ENCODE assay signal across 8 cellular contexts in the genomic region with DNA sequence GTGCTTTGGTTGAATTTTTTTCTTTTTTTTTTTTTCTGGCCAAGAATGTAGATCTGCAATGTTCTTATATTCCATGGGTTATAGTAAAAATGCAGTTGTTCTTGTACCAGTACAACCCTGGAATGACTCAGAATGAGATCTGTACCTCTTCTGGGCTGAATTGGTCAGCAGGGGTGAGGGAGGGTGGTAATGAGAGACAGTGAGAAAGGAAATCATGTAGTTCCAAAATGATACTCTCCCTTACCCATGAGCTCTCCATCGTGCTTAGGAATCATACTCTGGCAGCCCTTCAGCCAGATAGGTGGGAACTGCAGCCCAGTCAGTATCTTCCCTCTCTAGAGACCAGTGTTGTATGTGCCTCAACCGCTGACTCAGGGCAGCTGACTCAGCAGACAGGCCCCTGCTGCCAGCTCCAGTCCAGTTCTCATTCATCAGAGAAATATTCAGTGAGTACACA. TPM values are rescaled to one million over a fixed set of nuclear protein-coding genes. Genes with fewer than 3 reads are reported as not detected.
A peak's percentile ranks its signal among the peaks of the same experiment; 100 is the strongest.
DNase-seq lines count a peak whose midpoint lies in the region; ATAC-seq and TF ChIP-seq lines count a peak whose summit lies in the region.

No MANE protein-coding gene starts in this region.

- intact Hi-C loops in sciatic nerve (cut with DNase I), result no loop called here

- H3K9ac ChIP-seq in SK-N-SH, result peak overlapping the region; percentile 26; the same call in 1 of the 2 replicates

- H3K9me2 ChIP-seq in SK-N-SH, result no peaks in the 10 kb centered on the region

- H3F3A ChIP-seq in SK-N-SH (replicated peaks; ENCODE audit: insufficient read depth), result peaks cover 34% of the 10 kb centered on the region

- no peaks in the 10 kb centered on the region for H3K36me3 ChIP-seq in SK-N-SH (replicated peaks in 1 of 2; ENCODE audit: control insufficient read depth in 1 of 2, insufficient read depth in 2 of 2, low read length in 1 of 2)

- H3K27ac ChIP-seq in SK-N-SH (ENCODE audit: low read depth in 2 of 2, low read length in 1 of 2), result peak overlapping the region in 1 of 2 experiments; percentile 99; a peak in 2 of 4 replicates

- no peak overlapping the region for H2AFZ ChIP-seq in SK-N-SH (ENCODE audit: low read depth)

- POLR2A ChIA-PET in SK-N-SH (lab: Yijun Ruan, JAX), result no interaction called here

- CTCF ChIA-PET in SK-N-SH (lab: Yijun Ruan, JAX), result interaction anchor here (1.0 to 2.7 kb wide), 3 partner anchors 14 to 73 kb away, joined by 3 to 17 read pairs (median 9); no protein-coding TSS in a partner anchor

- no peaks in the 10 kb centered on the region for H4K20me1 ChIP-seq in SK-N-SH (ENCODE audit: insufficient read depth)

- H3K4me2 ChIP-seq in SK-N-SH, result peak overlapping the region; percentile 43

- TF ChIP-seq CTCF in SK-N-SH (IDR thresholded peaks at IDR 0.05) (no peak), fibroblast of the aortic adventitia (IDR thresholded peaks at IDR 0.05; ENCODE audit: insufficient read depth, low read length) (no peak)

- 0% methylated on average over 1 of the region's 2 CpGs for WGBS in SK-N-SH (ENCODE audit: low lambda C conversion rate)

- peak; percentile 92 for DNase-seq in GM04504 (ENCODE audit: low read depth)
- DNase-seq in SK-N-SH, result no peak
- DNase-seq in fibroblast of the aortic adventitia (ENCODE audit: low read depth), result peak; percentile 98
- DNase-seq in sciatic nerve (ENCODE audit: low spot score), result peak; percentile 65
- DNase-seq in NCI-H1417 treated with DMSO at 0.1 percent for 48 hours (lab: John Stamatoyannopoulos, UW), result no peak
- DNase-seq in NCI-H1092 (lab: John Stamatoyannopoulos, UW), result no peak
- no peak for DNase-seq in activated CD4-positive, CD25-positive, alpha-beta regulatory T cell (lab: John Stamatoyannopoulos, UW)

- no peaks in the 10 kb centered on the region for H3K27me3 ChIP-seq in SK-N-SH (ENCODE audit: insufficient read depth)

- H3K4me3 ChIP-seq in SK-N-SH (ENCODE audit: low read depth in 2 of 2, low read length in 1 of 2) (peak overlapping the region in 1 of 2 experiments; percentile 2; a peak in 1 of 4 replicates), fibroblast of the aortic adventitia (ENCODE audit: low read depth, low read length) (no peak overlapping the region)

- peaks cover 25% of the 10 kb centered on the region for H3K79me2 ChIP-seq in SK-N-SH (ENCODE audit: insufficient read depth)

- no peak for TF ChIP-seq RAD21 in SK-N-SH (IDR thresholded peaks at IDR 0.05; ENCODE audit: low read length)

- peak in 1 of 2 experiments; percentile 50; a peak in 1 of 4 replicates for TF ChIP-seq EP300 in SK-N-SH (IDR thresholded peaks at IDR 0.05; ENCODE audit: borderline replicate concordance in 1 of 2, low read depth in 1 of 2, low read length in 1 of 2)

- ATAC-seq in sciatic nerve (peak; percentile 17), GM19455 (IDR thresholded peaks at IDR 0.05; ENCODE audit: unreplicated experiment) (no peak)

- no peaks in the 10 kb centered on the region for H3K9me3 ChIP-seq in SK-N-SH

- peaks cover 9 to 18% of the 10 kb centered on the region in 2 experiments; a peak in 2 of 4 replicates for H3K4me1 ChIP-seq in SK-N-SH (ENCODE audit: control insufficient read depth in 1 of 2, insufficient read depth in 2 of 2, low read depth in 1 of 2, low read length in 1 of 2)

TF ChIP-seq in SK-N-SH, 30 proteins besides CTCF, POLR2A, EP300 and RAD21:
- no peak for TF ChIP-seq TAF1 (IDR thresholded peaks at IDR 0.05; ENCODE audit: borderline replicate concordance, low read depth, low read length)
- TF ChIP-seq JUND (IDR thresholded peaks at IDR 0.05), result peak; percentile 79
- TF ChIP-seq RCOR1 (IDR thresholded peaks at IDR 0.05; ENCODE audit: low read length), result no peak
- TF ChIP-seq, protein P1, sequence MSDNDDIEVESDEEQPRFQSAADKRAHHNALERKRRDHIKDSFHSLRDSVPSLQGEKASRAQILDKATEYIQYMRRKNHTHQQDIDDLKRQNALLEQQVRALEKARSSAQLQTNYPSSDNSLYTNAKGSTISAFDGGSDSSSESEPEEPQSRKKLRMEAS (IDR thresholded peaks at IDR 0.05; ENCODE audit: low read depth), result peak; percentile 38; the same call in 1 of the 2 replicates
- TF ChIP-seq, protein P2, sequence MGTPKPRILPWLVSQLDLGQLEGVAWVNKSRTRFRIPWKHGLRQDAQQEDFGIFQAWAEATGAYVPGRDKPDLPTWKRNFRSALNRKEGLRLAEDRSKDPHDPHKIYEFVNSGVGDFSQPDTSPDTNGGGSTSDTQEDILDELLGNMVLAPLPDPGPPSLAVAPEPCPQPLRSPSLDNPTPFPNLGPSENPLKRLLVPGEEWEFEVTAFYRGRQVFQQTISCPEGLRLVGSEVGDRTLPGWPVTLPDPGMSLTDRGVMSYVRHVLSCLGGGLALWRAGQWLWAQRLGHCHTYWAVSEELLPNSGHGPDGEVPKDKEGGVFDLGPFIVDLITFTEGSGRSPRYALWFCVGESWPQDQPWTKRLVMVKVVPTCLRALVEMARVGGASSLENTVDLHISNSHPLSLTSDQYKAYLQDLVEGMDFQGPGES (IDR thresholded peaks at IDR 0.05; ENCODE audit: low read depth, low read length), result no peak
- TF ChIP-seq GABPA (IDR thresholded peaks at IDR 0.05; ENCODE audit: low read depth), result no peak
- TF ChIP-seq EZH2phosphoT487 (IDR thresholded peaks at IDR 0.05; ENCODE audit: borderline replicate concordance, low read depth), result no peak
- no peak for TF ChIP-seq YY1 (IDR thresholded peaks at IDR 0.05; ENCODE audit: low read depth)
- TF ChIP-seq, protein P3, sequence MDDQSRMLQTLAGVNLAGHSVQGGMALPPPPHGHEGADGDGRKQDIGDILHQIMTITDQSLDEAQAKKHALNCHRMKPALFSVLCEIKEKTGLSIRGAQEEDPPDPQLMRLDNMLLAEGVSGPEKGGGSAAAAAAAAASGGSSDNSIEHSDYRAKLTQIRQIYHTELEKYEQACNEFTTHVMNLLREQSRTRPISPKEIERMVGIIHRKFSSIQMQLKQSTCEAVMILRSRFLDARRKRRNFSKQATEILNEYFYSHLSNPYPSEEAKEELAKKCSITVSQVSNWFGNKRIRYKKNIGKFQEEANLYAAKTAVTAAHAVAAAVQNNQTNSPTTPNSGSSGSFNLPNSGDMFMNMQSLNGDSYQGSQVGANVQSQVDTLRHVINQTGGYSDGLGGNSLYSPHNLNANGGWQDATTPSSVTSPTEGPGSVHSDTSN (IDR thresholded peaks at IDR 0.05), result peak; percentile 87
- TF ChIP-seq CHD2 (IDR thresholded peaks at IDR 0.05; ENCODE audit: low read length, partially characterized antibody), result no peak
- TF ChIP-seq FOXM1 (IDR thresholded peaks at IDR 0.05; ENCODE audit: low read depth), result no peak
- TF ChIP-seq, protein P4, sequence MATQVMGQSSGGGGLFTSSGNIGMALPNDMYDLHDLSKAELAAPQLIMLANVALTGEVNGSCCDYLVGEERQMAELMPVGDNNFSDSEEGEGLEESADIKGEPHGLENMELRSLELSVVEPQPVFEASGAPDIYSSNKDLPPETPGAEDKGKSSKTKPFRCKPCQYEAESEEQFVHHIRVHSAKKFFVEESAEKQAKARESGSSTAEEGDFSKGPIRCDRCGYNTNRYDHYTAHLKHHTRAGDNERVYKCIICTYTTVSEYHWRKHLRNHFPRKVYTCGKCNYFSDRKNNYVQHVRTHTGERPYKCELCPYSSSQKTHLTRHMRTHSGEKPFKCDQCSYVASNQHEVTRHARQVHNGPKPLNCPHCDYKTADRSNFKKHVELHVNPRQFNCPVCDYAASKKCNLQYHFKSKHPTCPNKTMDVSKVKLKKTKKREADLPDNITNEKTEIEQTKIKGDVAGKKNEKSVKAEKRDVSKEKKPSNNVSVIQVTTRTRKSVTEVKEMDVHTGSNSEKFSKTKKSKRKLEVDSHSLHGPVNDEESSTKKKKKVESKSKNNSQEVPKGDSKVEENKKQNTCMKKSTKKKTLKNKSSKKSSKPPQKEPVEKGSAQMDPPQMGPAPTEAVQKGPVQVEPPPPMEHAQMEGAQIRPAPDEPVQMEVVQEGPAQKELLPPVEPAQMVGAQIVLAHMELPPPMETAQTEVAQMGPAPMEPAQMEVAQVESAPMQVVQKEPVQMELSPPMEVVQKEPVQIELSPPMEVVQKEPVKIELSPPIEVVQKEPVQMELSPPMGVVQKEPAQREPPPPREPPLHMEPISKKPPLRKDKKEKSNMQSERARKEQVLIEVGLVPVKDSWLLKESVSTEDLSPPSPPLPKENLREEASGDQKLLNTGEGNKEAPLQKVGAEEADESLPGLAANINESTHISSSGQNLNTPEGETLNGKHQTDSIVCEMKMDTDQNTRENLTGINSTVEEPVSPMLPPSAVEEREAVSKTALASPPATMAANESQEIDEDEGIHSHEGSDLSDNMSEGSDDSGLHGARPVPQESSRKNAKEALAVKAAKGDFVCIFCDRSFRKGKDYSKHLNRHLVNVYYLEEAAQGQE (IDR thresholded peaks at IDR 0.05; ENCODE audit: low read depth, low read length), result peak; percentile 57
- TF ChIP-seq TCF12 (IDR thresholded peaks at IDR 0.05), result peak; percentile 67
- peak; percentile 83 for TF ChIP-seq FOSL2 (IDR thresholded peaks at IDR 0.05; ENCODE audit: borderline replicate concordance, low read depth)
- peak; percentile 63 for TF ChIP-seq NFIC (IDR thresholded peaks at IDR 0.05; ENCODE audit: borderline replicate concordance)

RNA-seq across cellular contexts. Expression of a gene that starts 2.1 kb away (rescaled TPM):
- 4.7 and 5.1 TPM in 2 replicates for polyA plus RNA-seq in SK-N-SH (2012; rRNA removed)
- polyA plus RNA-seq in SK-N-SH (2012; cell fraction: cytosol; rRNA removed), result 4.2 and 5.3 TPM in 2 replicates
- 8.2 and 10.9 TPM in 2 replicates for polyA plus RNA-seq in SK-N-SH (2012; cell fraction: nucleus; rRNA removed)
- total RNA-seq in fibroblast of the aortic adventitia (ENCODE audit: low replicate concordance) (49.1 and 50.9 TPM in 2 replicates), sciatic nerve (20.8 TPM)

Comparison
In these comparisons a context has a peak if more than half of its experiments do, and no peak if none do; other contexts are left out.
1. DNase-seq: peak in GM04504 (single experiment), fibroblast of the aortic adventitia (single experiment) and sciatic nerve (single experiment); none in SK-N-SH (single experiment), NCI-H1417 treated with DMSO at 0.1 percent for 48 hours (single experiment), NCI-H1092 (single experiment) and activated CD4-positive, CD25-positive, alpha-beta regulatory T cell (0 of 4).